ENCODE assay signal across 1 cellular context in the genomic region with DNA sequence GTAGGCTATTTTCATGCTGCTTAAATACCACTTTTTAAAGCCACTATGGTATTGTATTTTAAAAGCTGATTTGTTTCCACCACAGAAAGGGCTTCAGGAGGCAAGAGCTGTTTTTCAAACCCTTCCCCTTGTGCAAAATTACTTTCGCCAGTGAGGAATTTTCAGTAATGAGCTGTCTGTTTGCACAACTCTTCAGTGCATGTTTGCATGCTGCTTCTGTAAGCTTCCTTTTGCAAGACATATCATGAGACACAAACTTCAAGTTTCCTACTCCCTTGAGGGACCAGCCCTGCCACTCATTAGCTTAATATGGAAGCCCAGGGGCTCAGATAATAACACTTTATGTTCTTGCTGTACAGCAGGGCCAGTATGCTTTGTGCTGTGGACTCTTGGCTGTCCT.
TF ChIP-seq lines count a peak whose summit lies in the region.

No MANE protein-coding gene starts in this region.

TF ChIP-seq in HEK293, 187 proteins besides CTCF, POLR2A, EP300 and RAD21 (continued from another document):
- TF ChIP-seq, protein P1, sequence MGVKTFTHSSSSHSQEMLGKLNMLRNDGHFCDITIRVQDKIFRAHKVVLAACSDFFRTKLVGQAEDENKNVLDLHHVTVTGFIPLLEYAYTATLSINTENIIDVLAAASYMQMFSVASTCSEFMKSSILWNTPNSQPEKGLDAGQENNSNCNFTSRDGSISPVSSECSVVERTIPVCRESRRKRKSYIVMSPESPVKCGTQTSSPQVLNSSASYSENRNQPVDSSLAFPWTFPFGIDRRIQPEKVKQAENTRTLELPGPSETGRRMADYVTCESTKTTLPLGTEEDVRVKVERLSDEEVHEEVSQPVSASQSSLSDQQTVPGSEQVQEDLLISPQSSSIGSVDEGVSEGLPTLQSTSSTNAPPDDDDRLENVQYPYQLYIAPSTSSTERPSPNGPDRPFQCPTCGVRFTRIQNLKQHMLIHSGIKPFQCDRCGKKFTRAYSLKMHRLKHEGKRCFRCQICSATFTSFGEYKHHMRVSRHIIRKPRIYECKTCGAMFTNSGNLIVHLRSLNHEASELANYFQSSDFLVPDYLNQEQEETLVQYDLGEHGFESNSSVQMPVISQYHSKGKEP (tag by site-specific recombination; IDR thresholded peaks at IDR 0.05): peak; percentile 55; the same call in 1 of the 2 replicates
- TF ChIP-seq ZNF600 (tag by site-specific recombination; IDR thresholded peaks at IDR 0.05) (no peak), MZF1 (tag by site-specific recombination; IDR thresholded peaks at IDR 0.05; ENCODE audit: borderline replicate concordance) (no peak), ZNF48 (tag by site-specific recombination; IDR thresholded peaks at IDR 0.05) (no peak), MEIS1 (CRISPR knock-in tag; IDR thresholded peaks at IDR 0.05; ENCODE audit: borderline replicate concordance) (no peak), ZNF341 (tag by site-specific recombination; IDR thresholded peaks at IDR 0.05; ENCODE audit: low read depth) (no peak), ZBTB7A (tag by site-specific recombination; IDR thresholded peaks at IDR 0.05; ENCODE audit: low read depth) (no peak), KLF7 (tag by site-specific recombination; IDR thresholded peaks at IDR 0.05; ENCODE audit: borderline replicate concordance) (no peak), ZNF335 (tag by site-specific recombination; conservative IDR thresholded peaks at IDR 0.05) (0 out of 2 replicates have a peak, but pooled peaks have one; percentile 16), ZNF561 (tag by site-specific recombination; IDR thresholded peaks at IDR 0.05; ENCODE audit: borderline replicate concordance) (no peak), ZFP37 (tag by site-specific recombination; IDR thresholded peaks at IDR 0.05) (no peak), ZBTB8A (tag by site-specific recombination; IDR thresholded peaks at IDR 0.05) (no peak), SP7 (tag by site-specific recombination; IDR thresholded peaks at IDR 0.05) (no peak), ZBTB20 (tag by site-specific recombination; IDR thresholded peaks at IDR 0.05) (no peak)
- TF ChIP-seq, protein P2, sequence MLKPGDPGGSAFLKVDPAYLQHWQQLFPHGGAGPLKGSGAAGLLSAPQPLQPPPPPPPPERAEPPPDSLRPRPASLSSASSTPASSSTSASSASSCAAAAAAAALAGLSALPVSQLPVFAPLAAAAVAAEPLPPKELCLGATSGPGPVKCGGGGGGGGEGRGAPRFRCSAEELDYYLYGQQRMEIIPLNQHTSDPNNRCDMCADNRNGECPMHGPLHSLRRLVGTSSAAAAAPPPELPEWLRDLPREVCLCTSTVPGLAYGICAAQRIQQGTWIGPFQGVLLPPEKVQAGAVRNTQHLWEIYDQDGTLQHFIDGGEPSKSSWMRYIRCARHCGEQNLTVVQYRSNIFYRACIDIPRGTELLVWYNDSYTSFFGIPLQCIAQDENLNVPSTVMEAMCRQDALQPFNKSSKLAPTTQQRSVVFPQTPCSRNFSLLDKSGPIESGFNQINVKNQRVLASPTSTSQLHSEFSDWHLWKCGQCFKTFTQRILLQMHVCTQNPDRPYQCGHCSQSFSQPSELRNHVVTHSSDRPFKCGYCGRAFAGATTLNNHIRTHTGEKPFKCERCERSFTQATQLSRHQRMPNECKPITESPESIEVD (tag by site-specific recombination; IDR thresholded peaks at IDR 0.05): peak; percentile 55
- TF ChIP-seq, protein P3, sequence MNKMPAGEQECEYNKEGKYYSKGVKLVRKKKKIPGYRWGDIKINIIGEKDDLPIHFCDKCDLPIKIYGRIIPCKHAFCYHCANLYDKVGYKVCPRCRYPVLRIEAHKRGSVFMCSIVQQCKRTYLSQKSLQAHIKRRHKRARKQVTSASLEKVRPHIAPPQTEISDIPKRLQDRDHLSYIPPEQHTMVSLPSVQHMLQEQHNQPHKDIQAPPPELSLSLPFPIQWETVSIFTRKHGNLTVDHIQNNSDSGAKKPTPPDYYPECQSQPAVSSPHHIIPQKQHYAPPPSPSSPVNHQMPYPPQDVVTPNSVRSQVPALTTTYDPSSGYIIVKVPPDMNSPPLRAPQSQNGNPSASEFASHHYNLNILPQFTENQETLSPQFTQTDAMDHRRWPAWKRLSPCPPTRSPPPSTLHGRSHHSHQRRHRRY (tag by site-specific recombination; IDR thresholded peaks at IDR 0.05): no peak
- TF ChIP-seq, protein P4, sequence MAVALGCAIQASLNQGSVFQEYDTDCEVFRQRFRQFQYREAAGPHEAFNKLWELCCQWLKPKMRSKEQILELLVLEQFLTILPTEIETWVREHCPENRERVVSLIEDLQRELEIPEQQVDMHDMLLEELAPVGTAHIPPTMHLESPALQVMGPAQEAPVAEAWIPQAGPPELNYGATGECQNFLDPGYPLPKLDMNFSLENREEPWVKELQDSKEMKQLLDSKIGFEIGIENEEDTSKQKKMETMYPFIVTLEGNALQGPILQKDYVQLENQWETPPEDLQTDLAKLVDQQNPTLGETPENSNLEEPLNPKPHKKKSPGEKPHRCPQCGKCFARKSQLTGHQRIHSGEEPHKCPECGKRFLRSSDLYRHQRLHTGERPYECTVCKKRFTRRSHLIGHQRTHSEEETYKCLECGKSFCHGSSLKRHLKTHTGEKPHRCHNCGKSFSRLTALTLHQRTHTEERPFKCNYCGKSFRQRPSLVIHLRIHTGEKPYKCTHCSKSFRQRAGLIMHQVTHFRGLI (tag by site-specific recombination; IDR thresholded peaks at IDR 0.05): no peak
- TF ChIP-seq, protein P5, sequence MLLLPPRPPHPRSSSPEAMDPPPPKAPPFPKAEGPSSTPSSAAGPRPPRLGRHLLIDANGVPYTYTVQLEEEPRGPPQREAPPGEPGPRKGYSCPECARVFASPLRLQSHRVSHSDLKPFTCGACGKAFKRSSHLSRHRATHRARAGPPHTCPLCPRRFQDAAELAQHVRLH (tag by site-specific recombination; IDR thresholded peaks at IDR 0.05): no peak
- TF ChIP-seq, protein P6, sequence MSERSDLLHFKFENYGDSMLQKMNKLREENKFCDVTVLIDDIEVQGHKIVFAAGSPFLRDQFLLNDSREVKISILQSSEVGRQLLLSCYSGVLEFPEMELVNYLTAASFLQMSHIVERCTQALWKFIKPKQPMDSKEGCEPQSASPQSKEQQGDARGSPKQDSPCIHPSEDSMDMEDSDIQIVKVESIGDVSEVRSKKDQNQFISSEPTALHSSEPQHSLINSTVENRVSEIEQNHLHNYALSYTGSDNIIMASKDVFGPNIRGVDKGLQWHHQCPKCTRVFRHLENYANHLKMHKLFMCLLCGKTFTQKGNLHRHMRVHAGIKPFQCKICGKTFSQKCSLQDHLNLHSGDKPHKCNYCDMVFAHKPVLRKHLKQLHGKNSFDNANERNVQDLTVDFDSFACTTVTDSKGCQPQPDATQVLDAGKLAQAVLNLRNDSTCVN (tag by site-specific recombination; optimal IDR thresholded peaks at IDR 0.05): no peak
